ENCODE assay signal across 4 cellular contexts in the genomic region with DNA sequence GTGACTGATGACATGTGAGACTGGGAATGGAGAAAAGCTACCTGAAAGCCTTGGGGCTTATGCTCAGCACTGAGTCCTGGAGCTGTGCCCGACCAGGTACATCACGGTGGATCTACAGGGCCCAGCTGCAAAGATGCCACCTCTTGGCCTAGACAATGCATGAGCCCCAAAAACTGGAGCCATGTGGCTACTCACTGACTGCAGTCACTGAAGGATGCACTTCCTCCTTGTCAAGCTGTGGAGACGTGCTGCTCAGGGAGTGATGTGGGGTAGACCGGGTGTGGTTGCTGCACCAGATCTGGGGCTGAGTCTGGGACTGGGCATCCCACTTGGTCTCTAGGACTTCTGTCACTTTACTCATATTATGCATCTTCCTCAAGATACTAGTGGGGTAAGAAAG. TPM values are rescaled to one million over a fixed set of nuclear protein-coding genes. Genes with fewer than 3 reads are reported as not detected.
"Had no signal": no experiment of that assay in that cellular context is flagged by ENCODE, and none has a peak within 500 bp of the region (broad histone marks: within the 10 kb centered on the region; RNA-seq: fewer than 3 reads in every experiment).

No MANE protein-coding gene starts in this region.

RNA-seq across cellular contexts. Expression of gene FCGR1A, which starts 55.8 kb away (rescaled TPM):
- total RNA-seq: neural crest cell, osteocyte, pulmonary artery endothelial cell, smooth muscle cell had no signal
- polyA plus RNA-seq: smooth muscle cell had no signal
